In the genomic region with DNA sequence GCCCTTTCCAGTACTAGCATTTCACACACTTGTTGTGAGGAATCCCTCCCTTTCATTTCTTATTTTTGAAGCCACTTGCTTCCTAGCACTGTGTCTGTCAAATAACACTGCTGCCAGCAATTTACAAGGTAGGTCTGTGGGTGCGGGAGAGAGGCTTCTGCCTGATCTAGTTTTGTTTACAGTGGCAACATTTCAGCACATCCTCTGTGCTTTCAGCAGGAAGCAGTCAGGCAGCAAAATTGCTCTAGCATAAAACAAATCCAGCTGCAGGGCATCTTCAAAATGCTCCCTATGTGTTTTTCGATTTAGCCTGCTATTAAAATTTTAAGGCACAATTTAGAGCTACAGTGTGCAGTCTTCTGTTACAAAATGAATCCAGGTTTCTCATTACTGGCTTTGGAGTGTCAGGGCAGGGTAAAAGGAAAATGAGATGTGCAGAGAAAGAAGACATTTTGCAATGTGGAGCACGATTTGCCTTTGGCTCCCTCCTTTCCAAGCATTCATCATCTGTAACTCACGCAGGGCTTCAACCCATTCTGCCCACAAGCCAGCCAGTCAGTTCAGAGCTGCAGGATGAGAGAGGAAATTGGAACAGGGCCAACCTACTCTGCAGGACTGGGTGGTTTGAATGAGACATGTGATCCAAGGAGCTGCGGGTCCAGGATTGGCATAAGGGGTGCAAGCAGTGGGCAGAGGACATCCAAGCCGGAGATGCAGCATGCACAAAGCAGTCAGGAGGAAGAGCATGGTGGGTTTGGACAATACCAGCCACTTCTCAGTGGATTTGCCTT, we compare ENCODE assay signal across 14 cellular contexts.
DNase-seq lines count a peak whose midpoint lies in the region; TF ChIP-seq lines count a peak whose summit lies in the region.
"Had no signal": no experiment of that assay in that cellular context is flagged by ENCODE, and none has a peak within 500 bp of the region (broad histone marks: within the 10 kb centered on the region; RNA-seq: fewer than 3 reads in every experiment).

No MANE protein-coding gene starts in this region.

- H3K9me2 ChIP-seq in OCI-LY7 (ENCODE audit: insufficient read depth, low read length): no peaks in the 10 kb centered on the region

- CTCF ChIA-PET in OCI-LY7 (lab: Charles Lee; ENCODE audit: unreplicated experiment): no interaction called here
- CTCF ChIA-PET in activated CD4-positive, alpha-beta T cell treated with anti-CD3 and anti-CD28 coated beads, Interleukin-2, amount 10 ng/mL, durations not matched to agents 7 days and 5 days (lab: Charles Lee): no interaction called here

- peak overlapping the region; percentile 28 for H3K4me2 ChIP-seq in OCI-LY7 (ENCODE audit: low read length)
- H3K4me2 ChIP-seq: PC-9 had no signal

- H3K79me2 ChIP-seq in OCI-LY7 (ENCODE audit: insufficient read depth, low read depth, low read length): no peaks in the 10 kb centered on the region

- H3K4me1 Mint-ChIP-seq in activated CD4-positive, alpha-beta T cell treated with anti-CD3 and anti-CD28 coated beads, Interleukin-2, amount 10 ng/mL, durations not matched to agents 7 days and 5 days: no peaks in the 10 kb centered on the region

- H3K36me3 Mint-ChIP-seq in activated CD4-positive, alpha-beta T cell treated with anti-CD3 and anti-CD28 coated beads, Interleukin-2, amount 10 ng/mL, durations not matched to agents 7 days and 5 days (ENCODE audit: low read depth): no peaks in the 10 kb centered on the region
- H3K36me3 Mint-ChIP-seq: natural killer cell treated with Interleukin-12 subunit alpha and Interleukin-12 subunit beta and Interleukin-15 and Interleukin-18, amount 100 ng/mL, for 72 hours; stimulated activated memory B cell treated with anti-CD40 and anti-IgM and Interleukin-4, amounts not matched to agents 10 μg/mL and 1 μg/mL and 100 μg/mL, for 72 hours had no signal

- H2AFZ ChIP-seq in OCI-LY7 (ENCODE audit: low read length): no peak overlapping the region
- H2AFZ ChIP-seq: PC-9 had no signal

- intact Hi-C loops in OCI-LY7 (cut with micrococcal nuclease; ENCODE audit: unreplicated experiment): no loop called here

- no peak overlapping the region for H3K4me3 ChIP-seq in OCI-LY7 (ENCODE audit: low read depth, low read length, poor library complexity, severe bottlenecking)
- H3K4me3 ChIP-seq: ascending aorta, PC-9 had no signal

- no TSS peak for BruUV-seq in OCI-LY7 (replicated peaks; lab: Mats Ljungman, UMichigan)

- no peak overlapping the region for H3K27ac ChIP-seq in OCI-LY7 (ENCODE audit: low read depth, low read length, poor library complexity, severe bottlenecking)
- H3K27ac ChIP-seq: ascending aorta, PC-9 had no signal

- H3K27me3 Mint-ChIP-seq in activated CD4-positive, alpha-beta T cell treated with anti-CD3 and anti-CD28 coated beads, Interleukin-2, amount 10 ng/mL, durations not matched to agents 7 days and 5 days: peaks cover 13% of the 10 kb centered on the region

- H3K4me3 Mint-ChIP-seq in activated CD4-positive, alpha-beta T cell treated with anti-CD3 and anti-CD28 coated beads, Interleukin-2, amount 10 ng/mL, durations not matched to agents 7 days and 5 days: no peak overlapping the region
- H3K4me3 Mint-ChIP-seq: natural killer cell treated with Interleukin-12 subunit alpha and Interleukin-12 subunit beta and Interleukin-15 and Interleukin-18, amount 100 ng/mL, for 72 hours; stimulated activated memory B cell treated with anti-CD40 and anti-IgM and Interleukin-4, amounts not matched to agents 10 μg/mL and 1 μg/mL and 100 μg/mL, for 72 hours had no signal

- no peaks in the 10 kb centered on the region for H3K9me3 Mint-ChIP-seq in activated CD4-positive, alpha-beta T cell treated with anti-CD3 and anti-CD28 coated beads, Interleukin-2, amount 10 ng/mL, durations not matched to agents 7 days and 5 days
- H3K9me3 Mint-ChIP-seq: natural killer cell treated with Interleukin-12 subunit alpha and Interleukin-12 subunit beta and Interleukin-15 and Interleukin-18, amount 100 ng/mL, for 72 hours; stimulated activated memory B cell treated with anti-CD40 and anti-IgM and Interleukin-4, amounts not matched to agents 10 μg/mL and 1 μg/mL and 100 μg/mL, for 72 hours had no signal

- POLR2A ChIA-PET in OCI-LY7 (lab: Charles Lee): interaction anchor here (0.5 to 3.5 kb wide), 2 partner anchors 14 to 55 kb away, joined by 3 to 12 read pairs; no protein-coding TSS in a partner anchor
- POLR2A ChIA-PET in activated CD4-positive, alpha-beta T cell treated with anti-CD3 and anti-CD28 coated beads, Interleukin-2, amount 10 ng/mL, durations not matched to agents 7 days and 5 days (lab: Charles Lee): no interaction called here

- DNase-seq in NCI-H2171 treated with DMSO at 0.1 percent for 48 hours (lab: John Stamatoyannopoulos, UW): peak; percentile 18
- DNase-seq in NCI-H2171 (lab: John Stamatoyannopoulos, UW): no peak
- DNase-seq in OCI-LY7 (ENCODE audit: low spot score): peak; percentile 35
- peak; percentile 67 for DNase-seq in globus pallidus (ENCODE audit: low spot score)
- peak; percentile 18 for DNase-seq in stromal cell of bone marrow (ENCODE audit: low read depth)
- DNase-seq in NCI-H1105 (lab: John Stamatoyannopoulos, UW): no peak
- no peak for DNase-seq in GF-D8 (lab: John Stamatoyannopoulos, UW)
- no peak for DNase-seq in activated CD4-positive, alpha-beta T cell treated with anti-CD3 and anti-CD28 coated beads, Interleukin-2, amount 10 ng/mL, durations not matched to agents 7 days and 5 days
- DNase-seq: 8988T, NCI-H1436, PC-9 had no signal

- H3K9me3 ChIP-seq in OCI-LY7 (ENCODE audit: low read length): no peaks in the 10 kb centered on the region
- H3K9me3 ChIP-seq: ascending aorta had no signal

- no peaks in the 10 kb centered on the region for H3K36me3 ChIP-seq in OCI-LY7 (ENCODE audit: insufficient read depth, low read length)
- H3K36me3 ChIP-seq: ascending aorta had no signal

- H4K20me1 ChIP-seq in OCI-LY7 (ENCODE audit: insufficient read depth, low read length): no peaks in the 10 kb centered on the region

- H3K27ac Mint-ChIP-seq in activated CD4-positive, alpha-beta T cell treated with anti-CD3 and anti-CD28 coated beads, Interleukin-2, amount 10 ng/mL, durations not matched to agents 7 days and 5 days: no peak overlapping the region
- H3K27ac Mint-ChIP-seq: natural killer cell treated with Interleukin-12 subunit alpha and Interleukin-12 subunit beta and Interleukin-15 and Interleukin-18, amount 100 ng/mL, for 72 hours; stimulated activated memory B cell treated with anti-CD40 and anti-IgM and Interleukin-4, amounts not matched to agents 10 μg/mL and 1 μg/mL and 100 μg/mL, for 72 hours had no signal

- TF ChIP-seq CTCF in OCI-LY7 (conservative IDR thresholded peaks at IDR 0.05; ENCODE audit: low read length): no peak

- H3K4me1 ChIP-seq in OCI-LY7 (ENCODE audit: insufficient read depth, low read length, poor library complexity, severe bottlenecking): peaks cover 8% of the 10 kb centered on the region
- H3K4me1 ChIP-seq: ascending aorta had no signal

Comparison
In these comparisons a context has a peak if more than half of its experiments do, and no peak if none do; other contexts are left out.
1. DNase-seq: peak in NCI-H2171 treated with DMSO at 0.1 percent for 48 hours (single experiment), OCI-LY7 (single experiment), globus pallidus (single experiment) and stromal cell of bone marrow (single experiment); none in NCI-H2171 (single experiment), NCI-H1105 (single experiment), GF-D8 (single experiment) and activated CD4-positive, alpha-beta T cell treated with anti-CD3 and anti-CD28 coated beads, Interleukin-2, amount 10 ng/mL, durations not matched to agents 7 days and 5 days (single experiment).